In genomic region chr2:112121682-112122254, GRCh38 we compare ENCODE assay signal across 9 cellular contexts. TPM values are rescaled to one million over a fixed set of nuclear protein-coding genes. Genes with fewer than 3 reads are reported as not detected.
DNase-seq lines count a peak whose midpoint lies in the region; ATAC-seq and TF ChIP-seq lines count a peak whose summit lies in the region.
"Had no signal": no experiment of that assay in that cellular context is flagged by ENCODE, and none has a peak within 500 bp of the region (broad histone marks: within the 10 kb centered on the region; RNA-seq: fewer than 3 reads in every experiment).

No MANE protein-coding gene starts in this region.

- no peaks in the 10 kb centered on the region for H3K4me1 Mint-ChIP-seq in naive B cell

- no peak overlapping the region for H2AFZ ChIP-seq in KMS-11 (ENCODE audit: low read depth)
- H2AFZ ChIP-seq in neuronal stem cell (ENCODE audit: low read length): no peak overlapping the region

- no peak overlapping the region for H3K14ac ChIP-seq in neuronal stem cell (ENCODE audit: low read length)

- no peaks in the 10 kb centered on the region for H3K27me3 Mint-ChIP-seq in naive B cell

- H3K4me3 Mint-ChIP-seq in naive B cell: no peak overlapping the region

- ATAC-seq in naive B cell (ENCODE audit: low read depth in 2 of 2) (no peak), HG03571 (IDR thresholded peaks at IDR 0.05; ENCODE audit: unreplicated experiment) (no peak)

- H4K8ac ChIP-seq in neuronal stem cell (ENCODE audit: low read depth, low read length): no peak overlapping the region

- H3K4me1 ChIP-seq in KMS-11 (ENCODE audit: low read depth, poor library complexity, severe bottlenecking) (no peaks in the 10 kb centered on the region), neuronal stem cell (ENCODE audit: control insufficient read depth in 2 of 2, insufficient read depth in 1 of 2, low read depth in 1 of 2, low read length in 2 of 2) (no peaks in the 10 kb centered on the region)
- H3K4me1 ChIP-seq: BLaER1 had no signal

- H3K27ac ChIP-seq in KMS-11 (no peak overlapping the region), neuronal stem cell (replicated peaks; ENCODE audit: low read length) (no peak overlapping the region)
- H3K27ac ChIP-seq: BLaER1 had no signal

- peaks cover 20% of the 10 kb centered on the region in 2 donors for H3K36me3 Mint-ChIP-seq in naive B cell

- no peak overlapping the region for H3K9ac ChIP-seq in KMS-11
- H3K9ac ChIP-seq in neuronal stem cell (ENCODE audit: low read depth, low read length, poor library complexity): no peak overlapping the region
- H3K9ac ChIP-seq: BLaER1 had no signal

- H2BK15ac ChIP-seq in neuronal stem cell (ENCODE audit: low read length): no peak overlapping the region

- no peak overlapping the region for H3K18ac ChIP-seq in neuronal stem cell (ENCODE audit: low read length)

- no peaks in the 10 kb centered on the region for H3K79me2 ChIP-seq in KMS-11 (ENCODE audit: insufficient read depth, low read depth)

- H4K91ac ChIP-seq in neuronal stem cell (ENCODE audit: low read depth, low read length, poor library complexity): no peak overlapping the region

- H3K27ac Mint-ChIP-seq in naive B cell: peak overlapping the region in 1 of 6 donors; percentile 33

- no peak overlapping the region for H2BK5ac ChIP-seq in neuronal stem cell (ENCODE audit: low read length)

- H4K20me1 ChIP-seq in KMS-11 (ENCODE audit: insufficient read depth): no peaks in the 10 kb centered on the region
- H4K20me1 ChIP-seq: BLaER1 had no signal

- no peak overlapping the region for H2BK120ac ChIP-seq in neuronal stem cell (ENCODE audit: low read depth, low read length)

- H3K4ac ChIP-seq in neuronal stem cell (ENCODE audit: low read length): no peak overlapping the region

- DNase-seq in DMS153 treated with DMSO at 0.1 percent for 48 hours (lab: John Stamatoyannopoulos, UW; ENCODE audit: unreplicated experiment) (peak; percentile 21), DMS153 (lab: John Stamatoyannopoulos, UW) (no peak), SK-N-DZ (ENCODE audit: low spot score) (peak; percentile 35), dedifferentiated amniotic fluid mesenchymal stem cell (ENCODE audit: extremely low spot score) (peak; percentile 69), naive B cell (peak; percentile 29), neuronal stem cell (ENCODE audit: low spot score) (no peak)

- peak; percentile 70 for TF ChIP-seq CTCF in KMS-11 (conservative IDR thresholded peaks at IDR 0.05; ENCODE audit: low read depth, low read length)

- peaks cover 4 to 17% (median 11%) of the 10 kb centered on the region in 7 donors for H3K9me3 Mint-ChIP-seq in naive B cell

- H2AK5ac ChIP-seq in neuronal stem cell (ENCODE audit: low read depth, low read length): no peak overlapping the region

- H3K4me2 ChIP-seq in KMS-11 (no peak overlapping the region), neuronal stem cell (ENCODE audit: insufficient read depth, low read length, poor library complexity, severe bottlenecking) (no peak overlapping the region)
- H3K4me2 ChIP-seq: BLaER1 had no signal

- H3K4me3 ChIP-seq in KMS-11 (IDR thresholded peaks at IDR 0.05; ENCODE audit: insufficient read depth, low read depth, low read length) (no peak overlapping the region), neuronal stem cell (ENCODE audit: low read length in 2 of 2) (no peak overlapping the region)
- H3K4me3 ChIP-seq: BLaER1 had no signal

- no peaks in the 10 kb centered on the region for H3K79me1 ChIP-seq in neuronal stem cell (ENCODE audit: low read depth, low read length)

- H3K36me3 ChIP-seq in KMS-11 (ENCODE audit: insufficient read depth) (no peaks in the 10 kb centered on the region), neuronal stem cell (replicated peaks in 1 of 2; ENCODE audit: control insufficient read depth in 2 of 2, insufficient read depth in 2 of 2, low read length in 2 of 2) (peaks cover 2 to 7% of the 10 kb centered on the region in 2 donors)

- no peak overlapping the region for H3K23ac ChIP-seq in neuronal stem cell (ENCODE audit: low read depth, low read length, poor library complexity)

- no peak overlapping the region for H2BK12ac ChIP-seq in neuronal stem cell (ENCODE audit: low read length)

- no peaks in the 10 kb centered on the region for H3K27me3 ChIP-seq in KMS-11 (ENCODE audit: insufficient read depth, low read depth)
- H3K27me3 ChIP-seq in neuronal stem cell (ENCODE audit: control insufficient read depth in 3 of 3, insufficient read depth in 3 of 3, low read depth in 1 of 3, low read length in 3 of 3): no peaks in the 10 kb centered on the region
- H3K27me3 ChIP-seq: BLaER1 had no signal

- H3K9me3 ChIP-seq in neuronal stem cell (replicated peaks in 1 of 2; ENCODE audit: control insufficient read depth in 2 of 2, insufficient read depth in 1 of 2, low read depth in 1 of 2, low read length in 2 of 2): peaks cover 2 to 6% of the 10 kb centered on the region in 2 donors

RNA-seq across cellular contexts. Expression of gene FBLN7, which starts 16.4 kb away (rescaled TPM):
- 1.8 and 2.5 TPM in 2 replicates for polyA plus RNA-seq in SK-N-DZ (2014; cell fraction: cytosol; rRNA removed)
- polyA plus RNA-seq in SK-N-DZ (2014; cell fraction: nucleus; rRNA removed): 1.7 and 3.7 TPM in 2 replicates
- polyA plus RNA-seq in naive B cell (ENCODE audit: low read depth in 6 of 6): under 1 TPM in 2 of 6 donors, not detected in 4; 0.18 to 0.23 TPM
- 26.4 TPM for polyA plus RNA-seq in neuronal stem cell (2013, experiment 1 of 2)
- 27.2 TPM for polyA plus RNA-seq in neuronal stem cell (2013, experiment 2 of 2)

Comparison
In these comparisons a context has a peak if more than half of its experiments do, and no peak if none do; other contexts are left out.
1. DNase-seq: peak in DMS153 treated with DMSO at 0.1 percent for 48 hours (single experiment), SK-N-DZ (single experiment), dedifferentiated amniotic fluid mesenchymal stem cell (single experiment) and naive B cell (single experiment); none in DMS153 (single experiment) and neuronal stem cell (single experiment).